8 cellular contexts compared by ENCODE assay signal in genomic region chr10:24882047-24882698, GRCh38.
DNase-seq lines count a peak whose midpoint lies in the region; ATAC-seq, FAIRE-seq and TF ChIP-seq lines count a peak whose summit lies in the region.

No MANE protein-coding gene starts in this region.

- H3K36me3 Mint-ChIP-seq in effector memory CD8-positive, alpha-beta T cell (ENCODE audit: insufficient read depth): peaks cover 4% of the 10 kb centered on the region

- H3K27ac Mint-ChIP-seq in effector memory CD8-positive, alpha-beta T cell: peak overlapping the region; percentile 77 to 90

- DNase-seq in AG09309 (ENCODE audit: low read depth) (no peak), T-helper 9 cell (peak; percentile 8), GM19239 (ENCODE audit: insufficient read length, low spot score) (no peak), SW480 (ENCODE audit: low spot score) (no peak)
- DNase-seq in effector memory CD8-positive, alpha-beta T cell: peak; percentile 33 to 53 (median 36)

- no peak overlapping the region for H3K4me3 ChIP-seq in AG09309 (ENCODE audit: control insufficient read depth, low read depth, low read length)

- no peaks in the 10 kb centered on the region for H3K27me3 Mint-ChIP-seq in effector memory CD8-positive, alpha-beta T cell

- H3K9me3 Mint-ChIP-seq in effector memory CD8-positive, alpha-beta T cell: peaks cover 0 to under 1% of the 10 kb centered on the region in 2 donors

- FAIRE-seq in GM19239 (lab: Jason Lieb, UNC): no peak

- ATAC-seq in GM21529 (IDR thresholded peaks at IDR 0.05; ENCODE audit: unreplicated experiment) (peak; percentile 77), HG03045 (IDR thresholded peaks at IDR 0.05; ENCODE audit: unreplicated experiment) (no peak), HG02970 (IDR thresholded peaks at IDR 0.05; ENCODE audit: low FRiP score, unreplicated experiment) (no peak)
- ATAC-seq in effector memory CD8-positive, alpha-beta T cell (replicated peaks): peak; percentile 81

- H3K4me3 Mint-ChIP-seq in effector memory CD8-positive, alpha-beta T cell: peak overlapping the region; percentile 66 to 77

- H3K4me1 Mint-ChIP-seq in effector memory CD8-positive, alpha-beta T cell (ENCODE audit: low read depth in 2 of 2): peaks cover 22 to 38% of the 10 kb centered on the region in 2 donors

- peak; percentile 22 for TF ChIP-seq CTCF in AG09309 (IDR thresholded peaks at IDR 0.05; ENCODE audit: control insufficient read depth, insufficient read depth, low read depth, low read length, missing control alignments)

Comparison
In these comparisons a context has a peak if more than half of its experiments do, and no peak if none do; other contexts are left out.
1. DNase-seq: peak in T-helper 9 cell (single experiment) and effector memory CD8-positive, alpha-beta T cell (3 of 3); none in AG09309 (single experiment), GM19239 (single experiment) and SW480 (single experiment).
2. ATAC-seq: peak in GM21529 (single experiment) and effector memory CD8-positive, alpha-beta T cell (single experiment); none in HG03045 (single experiment) and HG02970 (single experiment).